Comparison of ENCODE assay signal across 9 cellular contexts in the genomic region with DNA sequence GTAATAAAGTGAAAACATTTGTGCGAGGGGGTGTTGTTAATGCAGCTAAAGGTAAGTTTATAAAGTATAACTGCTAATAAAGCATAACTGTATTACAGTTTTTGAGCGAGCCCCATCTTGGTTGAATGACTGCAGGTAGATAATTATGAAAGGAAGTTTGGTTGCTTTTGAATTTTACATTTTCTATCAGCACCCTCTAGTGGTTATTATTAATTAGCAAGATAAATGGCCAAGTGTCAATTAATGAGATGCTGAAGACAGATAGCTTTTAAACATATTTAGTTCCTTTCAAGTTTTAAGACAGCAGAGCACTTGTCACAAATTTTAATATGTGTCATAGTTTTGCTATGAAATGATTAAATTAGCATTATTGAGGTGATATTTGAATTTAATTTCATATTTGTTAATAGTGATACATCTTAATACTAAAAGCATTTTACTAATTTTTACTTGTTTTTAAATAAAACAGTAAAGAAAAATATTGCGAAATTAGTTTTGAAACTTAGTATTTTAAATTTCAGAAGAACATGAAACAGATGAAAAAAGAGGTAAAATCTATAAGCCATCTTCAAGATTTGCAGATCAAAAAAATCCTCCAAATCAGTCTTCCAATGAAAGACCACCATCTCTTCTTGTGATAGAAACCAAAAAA. TPM values are rescaled to one million over a fixed set of nuclear protein-coding genes. Genes with fewer than 3 reads are reported as not detected.
DNase-seq lines count a peak whose midpoint lies in the region; ATAC-seq and TF ChIP-seq lines count a peak whose summit lies in the region.
"Had no signal": no experiment of that assay in that cellular context is flagged by ENCODE, and none has a peak within 500 bp of the region (broad histone marks: within the 10 kb centered on the region; RNA-seq: fewer than 3 reads in every experiment).

No MANE protein-coding gene starts in this region.

- no peak overlapping the region for H2AFZ ChIP-seq in neural progenitor cell (replicated peaks)

- in situ Hi-C loops in G401 (cut with HindIII; ENCODE audit: low sequenced_read_pairs), result no loop called here

- peak; percentile 33 for DNase-seq in G401 (ENCODE audit: low spot score)
- peak; percentile 21 for DNase-seq in M059J (ENCODE audit: low read depth)
- no peak for DNase-seq in cardiac fibroblast (ENCODE audit: low read depth in 2 of 2)
- DNase-seq in neural progenitor cell (ENCODE audit: low spot score), result no peak
- no peak for DNase-seq in activated CD4-positive, alpha-beta T cell treated with anti-CD3 and anti-CD28 coated beads for 48 hours
- no peak for DNase-seq in KG1 (lab: John Stamatoyannopoulos, UW)

- peaks cover 43% of the 10 kb centered on the region for H4K20me1 ChIP-seq in neural progenitor cell (ENCODE audit: low read depth)

- no peak overlapping the region for H3K9ac ChIP-seq in neural progenitor cell

- H3K9me3 Mint-ChIP-seq in neural progenitor cell, result peaks cover 3% of the 10 kb centered on the region

- H3K4me2 ChIP-seq in neural progenitor cell, result no peak overlapping the region

- ATAC-seq in GM18498 (IDR thresholded peaks at IDR 0.05; ENCODE audit: unreplicated experiment), result no peak
- ATAC-seq in GM21717 (IDR thresholded peaks at IDR 0.05; ENCODE audit: unreplicated experiment), result no peak

- H3K4me3 ChIP-seq in cardiac fibroblast (replicated peaks in 1 of 2; ENCODE audit: low read depth in 2 of 2, low read length in 2 of 2), result no peak overlapping the region
- H3K4me3 ChIP-seq in neural progenitor cell, result no peak overlapping the region
- H3K4me3 ChIP-seq: skin epidermis had no signal

- no peak overlapping the region for H3K4me3 Mint-ChIP-seq in neural progenitor cell

- peaks cover 11% of the 10 kb centered on the region for H3F3A ChIP-seq in neural progenitor cell (ENCODE audit: low read depth)

- H3K9me3 ChIP-seq in neural progenitor cell (ENCODE audit: low read depth), result no peaks in the 10 kb centered on the region

- H3K4me1 Mint-ChIP-seq in neural progenitor cell, result no peaks in the 10 kb centered on the region

- H3K27ac Mint-ChIP-seq in neural progenitor cell, result no peak overlapping the region

- H3K79me2 ChIP-seq in neural progenitor cell (ENCODE audit: low read depth), result peaks cover 74% of the 10 kb centered on the region

- TF ChIP-seq CTCF in cardiac fibroblast (IDR thresholded peaks at IDR 0.05; ENCODE audit: low read depth, low read length) (peak; percentile 25), neural progenitor cell (IDR thresholded peaks at IDR 0.05) (peak; percentile 70)

- no peaks in the 10 kb centered on the region for H3K27me3 ChIP-seq in neural progenitor cell

- H3K36me3 ChIP-seq in neural progenitor cell, result peaks cover 54% of the 10 kb centered on the region

- no peak overlapping the region for H3K27ac ChIP-seq in neural progenitor cell
- H3K27ac ChIP-seq: skin epidermis had no signal

- no peaks in the 10 kb centered on the region for H3K4me1 ChIP-seq in neural progenitor cell

- no peaks in the 10 kb centered on the region for H3K27me3 Mint-ChIP-seq in neural progenitor cell (ENCODE audit: insufficient read depth, low read depth)

- H3K36me3 Mint-ChIP-seq in neural progenitor cell, result peaks cover 34% of the 10 kb centered on the region

RNA-seq across cellular contexts. Expression of gene U2SURP, which starts 15.1 kb away (rescaled TPM):
- total RNA-seq in G401 (2014; rRNA removed; shearing (Covaris generic)), result 67.8 and 97.3 TPM in 2 replicates
- 73.5 and 83.3 TPM in 2 replicates for total RNA-seq in M059J (2014; rRNA removed; shearing (Covaris generic))
- total RNA-seq in neural progenitor cell (ENCODE audit: low replicate concordance), result 148 and 232 TPM in 2 replicates

RNA-seq across cellular contexts. Expression of gene PAQR9, which starts 53.0 kb away (rescaled TPM):
- total RNA-seq in G401 (2014; rRNA removed; shearing (Covaris generic)), result 0.06 TPM in 1 of 2 replicates, not detected in the other
- total RNA-seq in M059J (2014; rRNA removed; shearing (Covaris generic)), result 0.12 and 0.59 TPM in 2 replicates
- 1.7 and 2.2 TPM in 2 replicates for total RNA-seq in neural progenitor cell (ENCODE audit: low replicate concordance)

Comparison
In these comparisons a context has a peak if more than half of its experiments do, and no peak if none do; other contexts are left out.
1. DNase-seq: peak in G401 (single experiment) and M059J (single experiment); none in cardiac fibroblast (0 of 2), neural progenitor cell (single experiment), activated CD4-positive, alpha-beta T cell treated with anti-CD3 and anti-CD28 coated beads for 48 hours (single experiment) and KG1 (single experiment).